In genomic region chr12:53220857-53221202, GRCh38 we compare ENCODE assay signal across 8 cellular contexts. TPM values are rescaled to one million over a fixed set of nuclear protein-coding genes. Genes with fewer than 3 reads are reported as not detected.
A peak's percentile ranks its signal among the peaks of the same experiment; 100 is the strongest.
DNase-seq lines count a peak whose midpoint lies in the region; ATAC-seq, FAIRE-seq and TF ChIP-seq lines count a peak whose summit lies in the region.

No MANE protein-coding gene starts in this region.

- DNase-seq in Daoy (ENCODE audit: low read depth) (peak; percentile 97), H54 (ENCODE audit: insufficient read length, low spot score) (peak; percentile 98), MG63 (peak; percentile 97), SKM-1 treated with dmso at 0.1 percent for 144 hours (lab: John Stamatoyannopoulos, UW; ENCODE audit: unreplicated experiment) (peak; percentile 59), glutamatergic neuron (peak; percentile 75), omental fat pad (ENCODE audit: low spot score) (no peak), thyroid gland (peak; percentile 96)
- peak; percentile 87 for DNase-seq in activated naive CD8-positive, alpha-beta T cell treated with anti-CD3 and anti-CD28 coated beads, Interleukin-2, amount 10 ng/mL, durations not matched to agents 7 days and 5 days

- peaks cover 69% of the 10 kb centered on the region for H3K4me1 Mint-ChIP-seq in activated naive CD8-positive, alpha-beta T cell treated with anti-CD3 and anti-CD28 coated beads, Interleukin-2, amount 10 ng/mL, durations not matched to agents 7 days and 5 days
- H3K4me1 Mint-ChIP-seq in glutamatergic neuron (ENCODE audit: low read depth, unreplicated experiment) = peaks cover 15% of the 10 kb centered on the region

- H3K27me3 ChIP-seq in MG63 = no peaks in the 10 kb centered on the region
- H3K27me3 ChIP-seq in thyroid gland = no peaks in the 10 kb centered on the region

- H3K4me1 ChIP-seq in thyroid gland = peaks cover 31 to 71% of the 10 kb centered on the region in 2 donors

- no peak for TF ChIP-seq CTCF in glutamatergic neuron (IDR thresholded peaks at IDR 0.05; ENCODE audit: partially characterized antibody, unreplicated experiment)
- TF ChIP-seq CTCF in omental fat pad (IDR thresholded peaks at IDR 0.05) = no peak
- TF ChIP-seq CTCF in thyroid gland (IDR thresholded peaks at IDR 0.05) = no peak

- intact Hi-C loops in thyroid gland (cut with DNase I) = no loop called here

- POLR2A ChIA-PET in activated naive CD8-positive, alpha-beta T cell treated with anti-CD3 and anti-CD28 coated beads, Interleukin-2, amount 10 ng/mL, durations not matched to agents 7 days and 5 days (lab: Charles Lee) = interaction anchor here (0.6 to 4.4 kb wide), 16 partner anchors 10 to 288 kb away, joined by 3 to 48 read pairs (median 8); partner anchors contain the start of genes AAAS, CSAD, ESPL1 and PFDN5

- 1% methylated on average over 19 to 22 of the region's 37 CpGs for WGBS in thyroid gland, 2 donors

- H3K36me3 Mint-ChIP-seq in activated naive CD8-positive, alpha-beta T cell treated with anti-CD3 and anti-CD28 coated beads, Interleukin-2, amount 10 ng/mL, durations not matched to agents 7 days and 5 days = peaks cover 9% of the 10 kb centered on the region
- H3K36me3 Mint-ChIP-seq in glutamatergic neuron (ENCODE audit: unreplicated experiment) = no peaks in the 10 kb centered on the region

- ATAC-seq in activated naive CD8-positive, alpha-beta T cell treated with anti-CD3 and anti-CD28 coated beads, Interleukin-2, amount 10 ng/mL, durations not matched to agents 7 days and 5 days (ENCODE audit: low read depth) = peak; percentile 62
- peak; percentile 73 for ATAC-seq in omental fat pad (ENCODE audit: low FRiP score)

- no peaks in the 10 kb centered on the region for H3K9me3 Mint-ChIP-seq in activated naive CD8-positive, alpha-beta T cell treated with anti-CD3 and anti-CD28 coated beads, Interleukin-2, amount 10 ng/mL, durations not matched to agents 7 days and 5 days
- H3K9me3 Mint-ChIP-seq in glutamatergic neuron (ENCODE audit: unreplicated experiment) = peaks cover 13% of the 10 kb centered on the region

- TF ChIP-seq POLR2A in H54 (IDR thresholded peaks at IDR 0.05; ENCODE audit: low read depth, low read length) = no peak
- no peak for TF ChIP-seq POLR2A in thyroid gland (IDR thresholded peaks at IDR 0.05)

- H3K4me3 ChIP-seq in MG63 = peak overlapping the region; percentile 65
- peak overlapping the region in 2 of 3 donors; percentile 16 to 60 for H3K4me3 ChIP-seq in thyroid gland (replicated peaks in 1 of 3)

- H3K27me3 Mint-ChIP-seq in activated naive CD8-positive, alpha-beta T cell treated with anti-CD3 and anti-CD28 coated beads, Interleukin-2, amount 10 ng/mL, durations not matched to agents 7 days and 5 days = no peaks in the 10 kb centered on the region
- H3K27me3 Mint-ChIP-seq in glutamatergic neuron (ENCODE audit: unreplicated experiment) = peaks cover 31% of the 10 kb centered on the region

- peak overlapping the region; percentile 96 for H3K27ac Mint-ChIP-seq in activated naive CD8-positive, alpha-beta T cell treated with anti-CD3 and anti-CD28 coated beads, Interleukin-2, amount 10 ng/mL, durations not matched to agents 7 days and 5 days
- no peak overlapping the region for H3K27ac Mint-ChIP-seq in glutamatergic neuron (ENCODE audit: unreplicated experiment)

- no peak for FAIRE-seq in H54 (lab: Jason Lieb, UNC)

- peak overlapping the region; percentile 91 to 99 (median 98) for H3K27ac ChIP-seq in thyroid gland

- peak overlapping the region; percentile 89 for H3K4me3 Mint-ChIP-seq in activated naive CD8-positive, alpha-beta T cell treated with anti-CD3 and anti-CD28 coated beads, Interleukin-2, amount 10 ng/mL, durations not matched to agents 7 days and 5 days
- peak overlapping the region; percentile 91 for H3K4me3 Mint-ChIP-seq in glutamatergic neuron (ENCODE audit: unreplicated experiment)

- no peaks in the 10 kb centered on the region for H3K9me3 ChIP-seq in MG63
- no peaks in the 10 kb centered on the region for H3K9me3 ChIP-seq in thyroid gland

- H3K36me3 ChIP-seq in MG63 = peaks cover 6% of the 10 kb centered on the region; the same call in 1 of the 2 replicates
- H3K36me3 ChIP-seq in thyroid gland = no peaks in the 10 kb centered on the region

RNA-seq across cellular contexts. Expression of gene RARG, which starts 11.2 kb away (rescaled TPM):
- 3.5 and 6.2 TPM in 2 replicates for total RNA-seq in Daoy (2014; rRNA removed; shearing (Covaris generic))
- 30.8 and 40.7 TPM in 2 replicates for total RNA-seq in MG63 (2014; rRNA removed; shearing (Covaris generic); ENCODE audit: low replicate concordance)
- total RNA-seq in activated naive CD8-positive, alpha-beta T cell treated with anti-CD3 and anti-CD28 coated beads, Interleukin-2, amount 10 ng/mL, durations not matched to agents 7 days and 5 days = 10 to 100 TPM; 38.1 to 40.3 TPM
- total RNA-seq in glutamatergic neuron (ENCODE audit: unreplicated experiment) (0.27 TPM), omental fat pad (10 to 100 TPM in 3 of 4 donors, 1 to 10 TPM in 1; 4.3 to 23.5 (median 13.2) TPM), thyroid gland (10 to 100 TPM; 13.6 to 27.7 (median 23.8) TPM)

RNA-seq across cellular contexts. Expression of gene ITGB7, which starts 13.8 kb away (rescaled TPM):
- 0.03 and 0.34 TPM in 2 replicates for total RNA-seq in Daoy (2014; rRNA removed; shearing (Covaris generic))
- total RNA-seq in MG63 (2014; rRNA removed; shearing (Covaris generic); ENCODE audit: low replicate concordance) = 1.6 TPM in 1 of 2 replicates, not detected in the other
- 100 to 1,000 TPM; 415 to 420 TPM for total RNA-seq in activated naive CD8-positive, alpha-beta T cell treated with anti-CD3 and anti-CD28 coated beads, Interleukin-2, amount 10 ng/mL, durations not matched to agents 7 days and 5 days
- total RNA-seq in glutamatergic neuron (ENCODE audit: unreplicated experiment) (not detected), omental fat pad (1 to 10 TPM; 1.1 to 2.8 (median 1.9) TPM), thyroid gland (10 to 100 TPM in 1 of 4 donors, 1 to 10 TPM in 3; 3.2 to 15.6 (median 4.9) TPM)

RNA-seq across cellular contexts. Expression of gene CSAD, which starts 40.1 kb away (rescaled TPM):
- 4.7 and 11.0 TPM in 2 replicates for total RNA-seq in Daoy (2014; rRNA removed; shearing (Covaris generic))
- 1.2 and 7.1 TPM in 2 replicates for total RNA-seq in MG63 (2014; rRNA removed; shearing (Covaris generic); ENCODE audit: low replicate concordance)
- total RNA-seq in activated naive CD8-positive, alpha-beta T cell treated with anti-CD3 and anti-CD28 coated beads, Interleukin-2, amount 10 ng/mL, durations not matched to agents 7 days and 5 days = 10 to 100 TPM; 28.1 to 38.3 TPM
- total RNA-seq in glutamatergic neuron (ENCODE audit: unreplicated experiment) (34.5 TPM), omental fat pad (100 to 1,000 TPM in 1 of 4 donors, 10 to 100 TPM in 3; 71.1 to 118 (median 81.7) TPM), thyroid gland (10 to 100 TPM; 20.6 to 39.7 (median 25.2) TPM)

RNA-seq across cellular contexts. Expression of gene ZNF740, which starts 40.3 kb away (rescaled TPM):
- total RNA-seq in Daoy (2014; rRNA removed; shearing (Covaris generic)) = 10.9 and 12.0 TPM in 2 replicates
- 14.7 and 22.2 TPM in 2 replicates for total RNA-seq in MG63 (2014; rRNA removed; shearing (Covaris generic); ENCODE audit: low replicate concordance)
- total RNA-seq in activated naive CD8-positive, alpha-beta T cell treated with anti-CD3 and anti-CD28 coated beads, Interleukin-2, amount 10 ng/mL, durations not matched to agents 7 days and 5 days = 10 to 100 TPM; 53.6 to 60.2 TPM
- total RNA-seq in glutamatergic neuron (ENCODE audit: unreplicated experiment) (38.2 TPM), omental fat pad (10 to 100 TPM; 11.2 to 21.8 (median 16.5) TPM), thyroid gland (10 to 100 TPM; 16.5 to 22.8 (median 20.6) TPM)

RNA-seq across cellular contexts. Expression of gene ESPL1, which starts 47.3 kb away (rescaled TPM):
- total RNA-seq in Daoy (2014; rRNA removed; shearing (Covaris generic)) = 29.0 and 31.6 TPM in 2 replicates
- total RNA-seq in MG63 (2014; rRNA removed; shearing (Covaris generic); ENCODE audit: low replicate concordance) = 22.1 and 23.9 TPM in 2 replicates
- 10 to 100 TPM; 90.5 to 91.0 TPM for total RNA-seq in activated naive CD8-positive, alpha-beta T cell treated with anti-CD3 and anti-CD28 coated beads, Interleukin-2, amount 10 ng/mL, durations not matched to agents 7 days and 5 days
- total RNA-seq in glutamatergic neuron (ENCODE audit: unreplicated experiment) = 5.1 TPM
- total RNA-seq in omental fat pad = 1 to 10 TPM in 1 of 4 donors, under 1 TPM in 3; 0.63 to 2.0 (median 0.90) TPM
- total RNA-seq in thyroid gland = 1 to 10 TPM in 1 of 4 donors, under 1 TPM in 3; 0.13 to 1.5 (median 0.52) TPM

Comparison
In these comparisons a context has a peak if more than half of its experiments do, and no peak if none do; other contexts are left out.
1. RNA of gene ITGB7, which starts 13.8 kb away (total RNA-seq): 415 to 420 TPM in activated naive CD8-positive, alpha-beta T cell treated with anti-CD3 and anti-CD28 coated beads, Interleukin-2, amount 10 ng/mL, durations not matched to agents 7 days and 5 days; 3.2 to 15.6 TPM in thyroid gland, 1.1 to 2.8 TPM in omental fat pad, 0.03 to 0.34 TPM in Daoy, 1.6 TPM in MG63 and not detected in glutamatergic neuron (single experiment); every median in the first group is over 10 times any median in the second.